Comparison of ENCODE assay signal across 8 cellular contexts in genomic region chr2:42567389-42567788, GRCh38. TPM values are rescaled to one million over a fixed set of nuclear protein-coding genes. Genes with fewer than 3 reads are reported as not detected.
A peak's percentile ranks its signal among the peaks of the same experiment; 100 is the strongest.
DNase-seq lines count a peak whose midpoint lies in the region; ATAC-seq and TF ChIP-seq lines count a peak whose summit lies in the region.

No MANE protein-coding gene starts in this region.

- H2BK12ac ChIP-seq in neuronal stem cell (ENCODE audit: low read length): no peak overlapping the region

- intact Hi-C loops in IMR-90 (cut with micrococcal nuclease): loop anchor here (5.0 kb wide), 1 partner anchor 70 kb away; no protein-coding TSS in a partner anchor

- peaks cover 0 to 4% (median 0%) of the 10 kb centered on the region in 7 donors for H3K9me3 Mint-ChIP-seq in CD4-positive, CD25-positive, alpha-beta regulatory T cell

- no peak for ATAC-seq in CD4-positive, CD25-positive, alpha-beta regulatory T cell (ENCODE audit: low read depth in 2 of 2)
- peak; percentile 53 for ATAC-seq in IMR-90 (ENCODE audit: low read depth)
- ATAC-seq in HG02970 (IDR thresholded peaks at IDR 0.05; ENCODE audit: low FRiP score, unreplicated experiment): no peak

- H2BK15ac ChIP-seq in IMR-90 (ENCODE audit: low read depth, low read length) (no peak overlapping the region), neuronal stem cell (ENCODE audit: low read length) (no peak overlapping the region)

- no peaks in the 10 kb centered on the region for H3K36me3 ChIP-seq in CD4-positive, CD25-positive, alpha-beta regulatory T cell (ENCODE audit: control insufficient read depth, insufficient read depth, low read length)
- H3K36me3 ChIP-seq in IMR-90 (ENCODE audit: control insufficient read depth, insufficient read depth, low read length): peaks cover 3% of the 10 kb centered on the region; the same call in 1 of the 2 replicates
- peaks cover 0 to 15% of the 10 kb centered on the region in 2 donors for H3K36me3 ChIP-seq in neuronal stem cell (replicated peaks in 1 of 2; ENCODE audit: control insufficient read depth in 2 of 2, insufficient read depth in 2 of 2, low read length in 2 of 2)

- H2AK9ac ChIP-seq in IMR-90 (replicated peaks; ENCODE audit: low read depth, low read length, poor library complexity): no peak overlapping the region

- no TSS peak for BruUV-seq in IMR-90 (replicated peaks; lab: Mats Ljungman, UMichigan)

- CTCF ChIA-PET in IMR-90 (lab: Yijun Ruan, JAX): interaction anchor here (0.6 kb wide), 2 partner anchors 73 to 128 kb away, joined by 3 to 4 read pairs; partner anchors contain the start of gene KCNG3

- no CpG with 5 or more reads among the region's 8 CpGs for WGBS in IMR-90 (ENCODE audit: extremely low coverage in 2 of 2, insufficient read length in 1 of 2), 2 experiments
- WGBS in neuronal stem cell (ENCODE audit: extremely low coverage in 2 of 2, insufficient read length in 2 of 2, insufficient replicate concordance in 1 of 2), 2 donors: no CpG with 5 or more reads among the region's 8 CpGs

- in situ Hi-C loops in IMR-90 (cut with MboI; ENCODE audit: low sequenced_read_pairs): no loop called here

- peaks cover 5% of the 10 kb centered on the region; the same call in 1 of the 2 replicates for H3K9me1 ChIP-seq in IMR-90 (ENCODE audit: insufficient read depth, low read length)

- H3K27me3 Mint-ChIP-seq in CD4-positive, CD25-positive, alpha-beta regulatory T cell: no peaks in the 10 kb centered on the region

- H3K79me1 ChIP-seq in IMR-90 (ENCODE audit: low read depth in 1 of 2, low read length in 2 of 2) (peaks cover 0 to 23% of the 10 kb centered on the region in 2 experiments), neuronal stem cell (ENCODE audit: low read depth, low read length) (peaks cover 1% of the 10 kb centered on the region)

- dilution Hi-C loops in IMR-90 (cut with HindIII; ENCODE audit: low sequenced_read_pairs, unreplicated experiment): no loop called here

- H3K4ac ChIP-seq in IMR-90 (ENCODE audit: low read depth, low read length) (peak overlapping the region; percentile 80), neuronal stem cell (ENCODE audit: low read length) (no peak overlapping the region)

- H3K4me3 ChIP-seq in CD4-positive, CD25-positive, alpha-beta regulatory T cell (ENCODE audit: low read depth, low read length): no peak overlapping the region
- H3K4me3 ChIP-seq in IMR-90 (ENCODE audit: insufficient read depth, low read depth, low read length) (no peak overlapping the region), neuronal stem cell (ENCODE audit: low read length in 2 of 2) (peak overlapping the region in 1 of 2 donors; percentile 96)

- H3K27me3 ChIP-seq in CD4-positive, CD25-positive, alpha-beta regulatory T cell (ENCODE audit: control insufficient read depth, insufficient read depth, low read length): no peaks in the 10 kb centered on the region
- H3K27me3 ChIP-seq in IMR-90 (ENCODE audit: control insufficient read depth, insufficient read depth, low read length) (peaks cover 4% of the 10 kb centered on the region), neuronal stem cell (ENCODE audit: control insufficient read depth in 3 of 3, insufficient read depth in 3 of 3, low read depth in 1 of 3, low read length in 3 of 3) (peaks cover 0 to 6% (median 0%) of the 10 kb centered on the region in 3 experiments)

- TF ChIP-seq RAD21 in IMR-90 (IDR thresholded peaks at IDR 0.05; ENCODE audit: low read length): no peak

- H4K8ac ChIP-seq in IMR-90 (ENCODE audit: low read depth in 2 of 2, low read length in 2 of 2) (peak overlapping the region; percentile 47 to 76; a peak in 3 of 4 replicates), neuronal stem cell (ENCODE audit: low read depth, low read length) (no peak overlapping the region)

- H2BK20ac ChIP-seq in IMR-90 (ENCODE audit: low read depth, low read length): peak overlapping the region; percentile 27; the same call in 1 of the 2 replicates

- H3K23ac ChIP-seq in IMR-90 (ENCODE audit: low read depth, low read length): peak overlapping the region; percentile 37
- no peak overlapping the region for H3K23ac ChIP-seq in neuronal stem cell (ENCODE audit: low read depth, low read length, poor library complexity)

- peak overlapping the region; percentile 73 for H2BK5ac ChIP-seq in IMR-90 (ENCODE audit: low read depth, low read length, poor library complexity, severe bottlenecking)
- no peak overlapping the region for H2BK5ac ChIP-seq in neuronal stem cell (ENCODE audit: low read length)

- H4K5ac ChIP-seq in IMR-90 (ENCODE audit: low read depth, low read length): peak overlapping the region; percentile 74

- peak overlapping the region; percentile 64 for H3K9ac ChIP-seq in IMR-90 (ENCODE audit: low read depth, low read length)
- no peak overlapping the region for H3K9ac ChIP-seq in neuronal stem cell (ENCODE audit: low read depth, low read length, poor library complexity)

- no peaks in the 10 kb centered on the region for H4K20me1 ChIP-seq in IMR-90 (ENCODE audit: insufficient read depth, low read length)

- no peak for DNase-seq in CD4-positive, CD25-positive, alpha-beta regulatory T cell
- DNase-seq in IMR-90 (peak; percentile 81), dedifferentiated amniotic fluid mesenchymal stem cell (ENCODE audit: extremely low spot score) (peak; percentile 15), neuronal stem cell (ENCODE audit: low spot score) (no peak), NCI-H2107 treated with DMSO at 0.1 percent for 48 hours (lab: John Stamatoyannopoulos, UW; ENCODE audit: unreplicated experiment) (no peak), NCI-H524 treated with DMSO at 0.1 percent for 48 hours (lab: John Stamatoyannopoulos, UW) (no peak), NCI-H345 (lab: John Stamatoyannopoulos, UW) (no peak)

- H3K36me3 Mint-ChIP-seq in CD4-positive, CD25-positive, alpha-beta regulatory T cell: no peaks in the 10 kb centered on the region

- H4K91ac ChIP-seq in IMR-90 (ENCODE audit: insufficient read depth, low read depth, low read length) (peak overlapping the region; percentile 67), neuronal stem cell (ENCODE audit: low read depth, low read length, poor library complexity) (no peak overlapping the region)

- H3K4me2 ChIP-seq in IMR-90 (ENCODE audit: low read depth, low read length) (peak overlapping the region; percentile 52), neuronal stem cell (ENCODE audit: insufficient read depth, low read length, poor library complexity, severe bottlenecking) (no peak overlapping the region)

- peak overlapping the region; percentile 48 to 89 (median 85) for H3K4me3 Mint-ChIP-seq in CD4-positive, CD25-positive, alpha-beta regulatory T cell

- H3K18ac ChIP-seq in IMR-90 (ENCODE audit: low read depth, low read length): peak overlapping the region; percentile 68
- no peak overlapping the region for H3K18ac ChIP-seq in neuronal stem cell (ENCODE audit: low read length)

- H3K4me1 ChIP-seq in CD4-positive, CD25-positive, alpha-beta regulatory T cell (ENCODE audit: control insufficient read depth, insufficient read depth, low read length, poor library complexity, severe bottlenecking): peaks cover 10% of the 10 kb centered on the region
- H3K4me1 ChIP-seq in IMR-90 (ENCODE audit: control insufficient read depth, insufficient read depth, low read length) (peaks cover 11% of the 10 kb centered on the region), neuronal stem cell (ENCODE audit: control insufficient read depth in 2 of 2, insufficient read depth in 1 of 2, low read depth in 1 of 2, low read length in 2 of 2) (peaks cover 6 to 12% of the 10 kb centered on the region in 2 donors)

- H3K4me1 Mint-ChIP-seq in CD4-positive, CD25-positive, alpha-beta regulatory T cell: peaks cover 0 to 22% (median 15%) of the 10 kb centered on the region in 4 donors

- no peak for TF ChIP-seq POLR2A in IMR-90 (IDR thresholded peaks at IDR 0.05; ENCODE audit: low read depth, low read length)

- H3K14ac ChIP-seq in IMR-90 (replicated peaks; ENCODE audit: low read depth, low read length) (peak overlapping the region; percentile 10; the same call in 1 of the 2 replicates), neuronal stem cell (ENCODE audit: low read length) (no peak overlapping the region)

- peak overlapping the region; percentile 82 for H2AFZ ChIP-seq in IMR-90 (replicated peaks; ENCODE audit: low read length, poor library complexity)
- peak overlapping the region; percentile 94 for H2AFZ ChIP-seq in neuronal stem cell (ENCODE audit: low read length)

- peak overlapping the region; percentile 9; the same call in 1 of the 2 replicates for H2AK5ac ChIP-seq in IMR-90 (ENCODE audit: low read depth, low read length)
- H2AK5ac ChIP-seq in neuronal stem cell (ENCODE audit: low read depth, low read length): no peak overlapping the region

- no peak for TF ChIP-seq CTCF in IMR-90 (conservative IDR thresholded peaks at IDR 0.05; ENCODE audit: low read depth, low read length)

- no peak overlapping the region for H3K27ac ChIP-seq in CD4-positive, CD25-positive, alpha-beta regulatory T cell (ENCODE audit: insufficient read depth, low read length, poor library complexity, severe bottlenecking)
- peak overlapping the region; percentile 93; the same call in 1 of the 2 replicates for H3K27ac ChIP-seq in IMR-90 (ENCODE audit: insufficient read depth, low read length)
- peak overlapping the region; percentile 40 for H3K27ac ChIP-seq in neuronal stem cell (replicated peaks; ENCODE audit: low read length)

- POLR2A ChIA-PET in IMR-90 (lab: Charles Lee; ENCODE audit: unreplicated experiment): interaction anchor here (0.6 kb wide), 2 partner anchors 11 to 218 kb away, joined by 3 read pairs; no protein-coding TSS in a partner anchor

- no peak overlapping the region for H3K56ac ChIP-seq in IMR-90 (ENCODE audit: extremely low read depth, insufficient read depth, low read length)

- H2BK120ac ChIP-seq in IMR-90 (ENCODE audit: low read depth, low read length) (peak overlapping the region; percentile 72; the same call in 1 of the 2 replicates), neuronal stem cell (ENCODE audit: low read depth, low read length) (no peak overlapping the region)

- H3K27ac Mint-ChIP-seq in CD4-positive, CD25-positive, alpha-beta regulatory T cell: peak overlapping the region in 2 of 3 donors; percentile 66 to 75

- no peaks in the 10 kb centered on the region for H3K9me3 ChIP-seq in CD4-positive, CD25-positive, alpha-beta regulatory T cell (ENCODE audit: control insufficient read depth in 2 of 2, low read length in 2 of 2)
- no peaks in the 10 kb centered on the region for H3K9me3 ChIP-seq in IMR-90 (ENCODE audit: control insufficient read depth, insufficient read depth, low read length)
- peaks cover 0 to 2% of the 10 kb centered on the region in 2 donors for H3K9me3 ChIP-seq in neuronal stem cell (replicated peaks in 1 of 2; ENCODE audit: control insufficient read depth in 2 of 2, insufficient read depth in 1 of 2, low read depth in 1 of 2, low read length in 2 of 2)

TF ChIP-seq in IMR-90, 13 proteins besides CTCF, POLR2A, EP300 and RAD21 (continues in another document):
- no peak for TF ChIP-seq RCOR1 (IDR thresholded peaks at IDR 0.05; ENCODE audit: insufficient replicate concordance, low read length)

RNA-seq across cellular contexts. Expression of gene MTA3, which starts 1.0 kb away (rescaled TPM):
- total RNA-seq in CD4-positive, CD25-positive, alpha-beta regulatory T cell: 20.4 TPM
- polyA plus RNA-seq in CD4-positive, CD25-positive, alpha-beta regulatory T cell: 10 to 100 TPM in 1 of 4 donors, 1 to 10 TPM in 3; 7.7 to 10.8 (median 8.7) TPM
- total RNA-seq in IMR-90 (2012; rRNA removed): 31.9 and 39.7 TPM in 2 replicates
- 25.9 and 34.3 TPM in 2 replicates for polyA plus RNA-seq in IMR-90 (2012; rRNA removed)
- polyA plus RNA-seq in IMR-90 (2012; cell fraction: cytosol; rRNA removed): 9.8 and 67.9 TPM in 2 replicates
- polyA plus RNA-seq in IMR-90 (2012; cell fraction: nucleus; rRNA removed; ENCODE audit: low replicate concordance): 11.9 and 49.3 TPM in 2 replicates
- polyA plus RNA-seq in neuronal stem cell (2013, experiment 1 of 2): 90.6 TPM
- polyA plus RNA-seq in neuronal stem cell (2013, experiment 2 of 2): 89.8 TPM

Comparison
In these comparisons a context has a peak if more than half of its experiments do, and no peak if none do; other contexts are left out.
1. DNase-seq: peak in IMR-90 (single experiment) and dedifferentiated amniotic fluid mesenchymal stem cell (single experiment); none in CD4-positive, CD25-positive, alpha-beta regulatory T cell (0 of 3), neuronal stem cell (single experiment), NCI-H2107 treated with DMSO at 0.1 percent for 48 hours (single experiment), NCI-H524 treated with DMSO at 0.1 percent for 48 hours (single experiment) and NCI-H345 (single experiment).